8 cellular contexts compared by ENCODE assay signal in genomic region chr21:37072239-37072987, GRCh38. TPM values are rescaled to one million over a fixed set of nuclear protein-coding genes. Genes with fewer than 3 reads are reported as not detected.
DNase-seq lines count a peak whose midpoint lies in the region; ATAC-seq and TF ChIP-seq lines count a peak whose summit lies in the region.

No MANE protein-coding gene starts in this region.

- no peak for TF ChIP-seq CTCF in VCaP (conservative IDR thresholded peaks at IDR 0.05)
- TF ChIP-seq CTCF in lower lobe of right lung (IDR thresholded peaks at IDR 0.05) = no peak

- no peaks in the 10 kb centered on the region for H3K27me3 ChIP-seq in lower lobe of right lung (ENCODE audit: low read depth)

- H3K4me1 ChIP-seq in lower lobe of right lung = peaks cover 16% of the 10 kb centered on the region

- peak overlapping the region; percentile 100 for H3K27ac ChIP-seq in VCaP
- H3K27ac ChIP-seq in lower lobe of right lung = peak overlapping the region; percentile 99

- DNase-seq in activated CD4-positive, alpha-beta T cell treated with anti-CD3 and anti-CD28 coated beads for 48 hours = peak; percentile 74
- no peak for DNase-seq in activated CD4-positive, alpha-beta T cell treated with anti-CD3 and anti-CD28 coated beads, Interleukin-2, amount 50 U/mL, for 48 hours
- DNase-seq in NCI-H146 treated with DMSO at 0.1 percent for 48 hours (lab: John Stamatoyannopoulos, UW; ENCODE audit: unreplicated experiment) (peak; percentile 56), lower lobe of right lung (no peak)
- DNase-seq in effector CD8-positive, alpha-beta T cell (lab: John Stamatoyannopoulos, UW) = peak; percentile 77
- DNase-seq in stimulated activated CD4-positive, alpha-beta T cell treated with anti-CD3 and anti-CD28 coated beads, TNF-alpha, amount 100 ng/mL, for 24 hours (ENCODE audit: low read depth in 3 of 3) = peak in 2 of 3 experiments; percentile 46 to 60

- intact Hi-C loops in lower lobe of right lung (cut with DNase I) = no loop called here

- ATAC-seq in HG02759 (IDR thresholded peaks at IDR 0.05; ENCODE audit: unreplicated experiment) (peak; percentile 44), lower lobe of right lung (peak; percentile 87 to 89)

- peak overlapping the region; percentile 93 for H3K4me3 ChIP-seq in lower lobe of right lung

- H3K9me3 ChIP-seq in lower lobe of right lung = no peaks in the 10 kb centered on the region

- peaks cover 10% of the 10 kb centered on the region for H3K36me3 ChIP-seq in lower lobe of right lung

RNA-seq across cellular contexts. Expression of gene PIGP, which starts 0.5 kb away (rescaled TPM):
- 28.7 TPM for total RNA-seq in lower lobe of right lung

RNA-seq across cellular contexts. Expression of gene TTC3, which starts 0.6 kb away (rescaled TPM):
- total RNA-seq in lower lobe of right lung = 93.0 TPM

Comparison
In these comparisons a context has a peak if more than half of its experiments do, and no peak if none do; other contexts are left out.
1. DNase-seq: peak in activated CD4-positive, alpha-beta T cell treated with anti-CD3 and anti-CD28 coated beads for 48 hours (single experiment), NCI-H146 treated with DMSO at 0.1 percent for 48 hours (single experiment), effector CD8-positive, alpha-beta T cell (single experiment) and stimulated activated CD4-positive, alpha-beta T cell treated with anti-CD3 and anti-CD28 coated beads, TNF-alpha, amount 100 ng/mL, for 24 hours (2 of 3); none in activated CD4-positive, alpha-beta T cell treated with anti-CD3 and anti-CD28 coated beads, Interleukin-2, amount 50 U/mL, for 48 hours (0 of 2) and lower lobe of right lung (single experiment).